Comparison of ENCODE assay signal across 11 cellular contexts in genomic region chr11:12091957-12092558, GRCh38. TPM values are rescaled to one million over a fixed set of nuclear protein-coding genes. Genes with fewer than 3 reads are reported as not detected.
DNase-seq lines count a peak whose midpoint lies in the region; ATAC-seq and TF ChIP-seq lines count a peak whose summit lies in the region.
"Had no signal": no experiment of that assay in that cellular context is flagged by ENCODE, and none has a peak within 500 bp of the region (broad histone marks: within the 10 kb centered on the region; RNA-seq: fewer than 3 reads in every experiment).

No MANE protein-coding gene starts in this region.

- no peak overlapping the region for H3K4me3 Mint-ChIP-seq in activated T-helper 1 cell treated with anti-CD3 and anti-CD28 coated beads, Interleukin-12 subunit alpha, Interleukin-12 subunit beta, Interleukin-2, Interleukin-4 antibody, amounts not matched to agents 30 ng/mL and 10 ng/mL and 1 ng/mL, durations not matched to agents 14 hours and 24 hours and 36 hours

- no peaks in the 10 kb centered on the region for H3K36me3 ChIP-seq in cardiac muscle cell

- in situ Hi-C loops in GM13976 (cut with MboI; ENCODE audit: low sequenced_read_pairs, unreplicated experiment): no loop called here

- H3K27me3 ChIP-seq in cardiac muscle cell: no peaks in the 10 kb centered on the region

- DNase-seq in cardiac muscle cell (ENCODE audit: low read depth in 1 of 2, low spot score in 1 of 2): no peak
- no peak for DNase-seq in cardiac septum (ENCODE audit: low spot score)
- DNase-seq in activated T-helper 1 cell treated with anti-CD3 and anti-CD28 coated beads, Interleukin-12 subunit alpha, Interleukin-12 subunit beta, Interleukin-2, Interleukin-4 antibody, amounts not matched to agents 30 ng/mL and 10 ng/mL and 1 ng/mL, durations not matched to agents 14 hours and 24 hours and 36 hours (ENCODE audit: low spot score): no peak
- peak in 1 of 2 donors; percentile 58 for DNase-seq in left colon
- DNase-seq in AML-193 (lab: John Stamatoyannopoulos, UW): no peak
- DNase-seq in GM13976 (ENCODE audit: low spot score): no peak
- DNase-seq: cerebellar nuclear complex; stimulated activated naive CD4-positive, alpha-beta T cell treated with Interleukin-2 at 50 U/mL for 16 hours had no signal

- intact Hi-C loops in cardiac septum (cut with DNase I) (no loop called here), left colon (cut with DNase I, micrococcal nuclease) (no loop called here)
- intact Hi-C loops in activated T-helper 1 cell treated with anti-CD3 and anti-CD28 coated beads, Interleukin-12 subunit alpha, Interleukin-12 subunit beta, Interleukin-2, Interleukin-4 antibody, amounts not matched to agents 30 ng/mL and 10 ng/mL and 1 ng/mL, durations not matched to agents 14 hours and 24 hours and 36 hours (cut with micrococcal nuclease): no loop called here

- H3K36me3 Mint-ChIP-seq in activated T-helper 1 cell treated with anti-CD3 and anti-CD28 coated beads, Interleukin-12 subunit alpha, Interleukin-12 subunit beta, Interleukin-2, Interleukin-4 antibody, amounts not matched to agents 30 ng/mL and 10 ng/mL and 1 ng/mL, durations not matched to agents 14 hours and 24 hours and 36 hours (ENCODE audit: low read depth): peaks cover 5% of the 10 kb centered on the region

- ATAC-seq in left colon (peak; percentile 43), HG03442 (IDR thresholded peaks at IDR 0.05; ENCODE audit: unreplicated experiment) (no peak), GM19463 (IDR thresholded peaks at IDR 0.05; ENCODE audit: unreplicated experiment) (no peak)

- H3K27ac Mint-ChIP-seq in activated T-helper 1 cell treated with anti-CD3 and anti-CD28 coated beads, Interleukin-12 subunit alpha, Interleukin-12 subunit beta, Interleukin-2, Interleukin-4 antibody, amounts not matched to agents 30 ng/mL and 10 ng/mL and 1 ng/mL, durations not matched to agents 14 hours and 24 hours and 36 hours: peak overlapping the region; percentile 5

- no peaks in the 10 kb centered on the region for H3K9me3 ChIP-seq in cardiac muscle cell (ENCODE audit: low read depth)

- peaks cover 65% of the 10 kb centered on the region for H3K4me1 Mint-ChIP-seq in activated T-helper 1 cell treated with anti-CD3 and anti-CD28 coated beads, Interleukin-12 subunit alpha, Interleukin-12 subunit beta, Interleukin-2, Interleukin-4 antibody, amounts not matched to agents 30 ng/mL and 10 ng/mL and 1 ng/mL, durations not matched to agents 14 hours and 24 hours and 36 hours (ENCODE audit: low read depth)

- H3K9me3 Mint-ChIP-seq in activated T-helper 1 cell treated with anti-CD3 and anti-CD28 coated beads, Interleukin-12 subunit alpha, Interleukin-12 subunit beta, Interleukin-2, Interleukin-4 antibody, amounts not matched to agents 30 ng/mL and 10 ng/mL and 1 ng/mL, durations not matched to agents 14 hours and 24 hours and 36 hours: no peaks in the 10 kb centered on the region

- no peak for TF ChIP-seq CTCF in cardiac muscle cell (IDR thresholded peaks at IDR 0.05; ENCODE audit: low read depth, low read length)
- no peak for TF ChIP-seq CTCF in GM13976 (IDR thresholded peaks at IDR 0.05; ENCODE audit: borderline replicate concordance, control extremely low read depth, extremely low read depth, insufficient read depth, missing control alignments)

- H3K27me3 Mint-ChIP-seq in activated T-helper 1 cell treated with anti-CD3 and anti-CD28 coated beads, Interleukin-12 subunit alpha, Interleukin-12 subunit beta, Interleukin-2, Interleukin-4 antibody, amounts not matched to agents 30 ng/mL and 10 ng/mL and 1 ng/mL, durations not matched to agents 14 hours and 24 hours and 36 hours (ENCODE audit: insufficient read depth): peaks cover 1% of the 10 kb centered on the region

- H3K27ac ChIP-seq in cardiac muscle cell: peak overlapping the region; percentile 27

- H3K4me3 ChIP-seq in cardiac muscle cell: no peak overlapping the region
- H3K4me3 ChIP-seq: skin epidermis had no signal

- peaks cover 34% of the 10 kb centered on the region for H3K4me1 ChIP-seq in cardiac muscle cell (ENCODE audit: low read depth)

RNA-seq across cellular contexts. Expression of gene MICAL2, which starts 18.3 kb away (rescaled TPM):
- 123 and 178 TPM in 2 replicates for total RNA-seq in cardiac muscle cell
- polyA plus RNA-seq in cardiac muscle cell: 153 and 191 TPM in 2 replicates
- total RNA-seq in cardiac septum: 98.7 TPM
- total RNA-seq in activated T-helper 1 cell treated with anti-CD3 and anti-CD28 coated beads, Interleukin-12 subunit alpha, Interleukin-12 subunit beta, Interleukin-2, Interleukin-4 antibody, amounts not matched to agents 30 ng/mL and 10 ng/mL and 1 ng/mL, durations not matched to agents 14 hours and 24 hours and 36 hours: 595 and 619 TPM in 2 replicates
- 100 to 1,000 TPM; 268 to 361 TPM for total RNA-seq in left colon
